21 cellular contexts compared by ENCODE assay signal in the genomic region with DNA sequence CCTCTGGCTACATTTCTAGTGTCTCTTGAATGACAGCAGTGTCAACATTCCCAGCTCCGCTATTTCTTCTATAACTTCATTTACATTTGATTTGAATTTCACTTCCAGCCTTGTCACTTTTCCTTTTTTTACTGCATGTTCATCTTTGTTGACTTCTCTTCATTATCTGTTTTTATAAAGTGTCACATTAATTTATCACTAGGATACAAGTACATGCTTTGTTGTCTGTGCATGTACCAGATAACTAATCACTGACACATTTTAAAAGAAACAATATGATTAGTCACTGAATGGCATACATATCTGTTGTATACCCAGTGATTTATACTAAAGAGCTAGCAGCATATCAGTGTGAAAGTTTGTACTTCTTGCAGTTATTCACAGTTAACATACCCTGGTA. TPM values are rescaled to one million over a fixed set of nuclear protein-coding genes. Genes with fewer than 3 reads are reported as not detected.
"Had no signal": no experiment of that assay in that cellular context is flagged by ENCODE, and none has a peak within 500 bp of the region (broad histone marks: within the 10 kb centered on the region; RNA-seq: fewer than 3 reads in every experiment).

No MANE protein-coding gene starts in this region.

- H3K27me3 ChIP-seq: gastroesophageal sphincter, neutrophil, right lobe of liver, tibial artery, upper lobe of right lung, vagina had no signal

- H3K4me3 ChIP-seq: gastroesophageal sphincter, psoas muscle, right lobe of liver, tibial artery, upper lobe of right lung, vagina had no signal

- H3K27me3 Mint-ChIP-seq: dendritic cell treated with granulocyte-macrophage colony-stimulating factor and Interleukin-4, amounts not matched to agents 40 ng/mL and 50 ng/mL, for 4 days; effector memory CD8-positive, alpha-beta T cell; naive thymus-derived CD4-positive, alpha-beta T cell; stimulated activated naive CD8-positive, alpha-beta T cell treated with anti-CD3 and anti-CD28 coated beads, Interleukin-15, Interleukin-2, amounts not matched to agents 100 ng/mL and 50 ng/mL, for 24 hours had no signal

- H3K4me3 Mint-ChIP-seq: dendritic cell treated with granulocyte-macrophage colony-stimulating factor and Interleukin-4, amounts not matched to agents 40 ng/mL and 50 ng/mL, for 4 days; effector memory CD8-positive, alpha-beta T cell; naive thymus-derived CD4-positive, alpha-beta T cell; nephron progenitor cell; stimulated activated effector memory CD8-positive, alpha-beta T cell treated with anti-CD3 and anti-CD28 coated beads, Interleukin-12 subunit alpha, Interleukin-12 subunit beta, amount 100 ng/mL, for 72 hours; stimulated activated naive CD8-positive, alpha-beta T cell treated with anti-CD3 and anti-CD28 coated beads, Interleukin-15, Interleukin-2, amounts not matched to agents 100 ng/mL and 50 ng/mL, for 24 hours had no signal

- DNase-seq: effector memory CD8-positive, alpha-beta T cell; glutamatergic neuron; islet precursor cell; mammary epithelial cell; naive thymus-derived CD4-positive, alpha-beta T cell; nephron progenitor cell; psoas muscle; retina; right lobe of liver; stimulated activated CD4-positive, alpha-beta T cell treated with anti-CD3 and anti-CD28 coated beads, Interleukin-4, amount 100 ng/mL, for 1 hour; stimulated activated CD8-positive, alpha-beta memory T cell treated with anti-CD3 and anti-CD28 coated beads, Interleukin-4, amount 100 ng/mL, for 48 hours; tibial artery; upper lobe of right lung had no signal

- ATAC-seq: effector memory CD8-positive, alpha-beta T cell; esophagus mucosa; gastroesophageal sphincter; left lobe of liver; naive thymus-derived CD4-positive, alpha-beta T cell; psoas muscle; right lobe of liver; stimulated activated effector memory CD8-positive, alpha-beta T cell treated with anti-CD3 and anti-CD28 coated beads, Interleukin-12 subunit alpha, Interleukin-12 subunit beta, amount 100 ng/mL, for 72 hours; upper lobe of right lung had no signal

- H3K36me3 ChIP-seq: neutrophil, right lobe of liver, upper lobe of right lung, vagina had no signal

- H3K27ac ChIP-seq: gastroesophageal sphincter, neutrophil, psoas muscle, right lobe of liver, tibial artery, upper lobe of right lung, vagina had no signal

- H3K4me1 Mint-ChIP-seq: nephron progenitor cell; stimulated activated effector memory CD8-positive, alpha-beta T cell treated with anti-CD3 and anti-CD28 coated beads, Interleukin-12 subunit alpha, Interleukin-12 subunit beta, amount 100 ng/mL, for 72 hours had no signal

- H3K9me3 Mint-ChIP-seq: nephron progenitor cell; stimulated activated effector memory CD8-positive, alpha-beta T cell treated with anti-CD3 and anti-CD28 coated beads, Interleukin-12 subunit alpha, Interleukin-12 subunit beta, amount 100 ng/mL, for 72 hours; stimulated activated naive CD8-positive, alpha-beta T cell treated with anti-CD3 and anti-CD28 coated beads, Interleukin-15, Interleukin-2, amounts not matched to agents 100 ng/mL and 50 ng/mL, for 24 hours had no signal

- H3K9me3 ChIP-seq: gastroesophageal sphincter, neutrophil, psoas muscle, right lobe of liver, tibial artery, upper lobe of right lung, vagina had no signal

- H3K27ac Mint-ChIP-seq: dendritic cell treated with granulocyte-macrophage colony-stimulating factor and Interleukin-4, amounts not matched to agents 40 ng/mL and 50 ng/mL, for 4 days; effector memory CD8-positive, alpha-beta T cell; nephron progenitor cell; stimulated activated effector memory CD8-positive, alpha-beta T cell treated with anti-CD3 and anti-CD28 coated beads, Interleukin-12 subunit alpha, Interleukin-12 subunit beta, amount 100 ng/mL, for 72 hours; stimulated activated naive CD8-positive, alpha-beta T cell treated with anti-CD3 and anti-CD28 coated beads, Interleukin-15, Interleukin-2, amounts not matched to agents 100 ng/mL and 50 ng/mL, for 24 hours had no signal

- H3K4me1 ChIP-seq: gastroesophageal sphincter, psoas muscle, right lobe of liver, tibial artery, upper lobe of right lung, vagina had no signal

RNA-seq across cellular contexts. Expression of a gene that starts 35.9 kb away (rescaled TPM):
- total RNA-seq: esophagus mucosa had no signal
